Comparison of ENCODE assay signal across 10 cellular contexts in the genomic region with DNA sequence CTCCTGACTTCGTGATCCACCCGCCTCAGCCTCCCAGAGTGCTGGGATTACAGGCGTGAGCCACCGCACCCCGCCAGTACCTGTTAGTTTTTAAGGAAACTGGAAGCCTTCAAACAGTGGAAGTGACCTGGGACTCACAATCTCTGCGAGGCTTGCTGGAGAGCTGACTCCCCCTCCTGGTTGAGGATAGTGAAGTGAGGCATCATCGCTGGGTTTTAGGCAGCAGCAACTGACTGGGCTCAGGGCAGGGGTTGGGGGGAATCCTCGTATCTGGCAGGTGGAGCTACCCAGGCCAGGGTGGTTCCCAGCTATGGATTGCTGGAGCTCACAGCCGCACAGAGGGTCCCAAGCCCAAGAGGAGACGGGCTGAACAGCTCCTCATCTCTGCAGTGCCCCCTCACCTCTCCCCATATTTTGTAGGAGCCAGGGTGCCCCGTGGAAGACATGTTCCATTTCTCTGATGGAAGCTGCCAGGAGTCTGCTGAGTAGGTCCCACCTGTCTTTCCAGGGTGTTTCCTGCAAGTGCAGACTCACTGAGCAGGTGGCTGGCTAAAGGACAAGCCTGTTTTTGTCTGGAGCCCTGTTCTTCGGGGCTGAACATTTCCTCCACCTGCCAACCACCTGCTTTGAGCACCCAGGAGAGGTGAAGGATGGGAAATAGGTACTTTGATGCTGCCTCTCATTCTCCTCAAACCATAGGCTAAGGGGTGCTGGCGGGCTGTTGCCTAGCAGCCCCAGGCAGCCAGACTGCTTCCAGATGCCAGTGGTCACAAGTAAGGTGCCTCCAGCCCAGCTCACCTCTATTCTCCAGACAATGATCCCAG. TPM values are rescaled to one million over a fixed set of nuclear protein-coding genes. Genes with fewer than 3 reads are reported as not detected.
DNase-seq lines count a peak whose midpoint lies in the region; ATAC-seq and TF ChIP-seq lines count a peak whose summit lies in the region.
"Had no signal": no experiment of that assay in that cellular context is flagged by ENCODE, and none has a peak within 500 bp of the region (broad histone marks: within the 10 kb centered on the region; RNA-seq: fewer than 3 reads in every experiment).

No MANE protein-coding gene starts in this region.

- no peaks in the 10 kb centered on the region for H3K36me3 Mint-ChIP-seq in neural crest cell (ENCODE audit: low read depth)

- no peak overlapping the region for H3K4me3 ChIP-seq in astrocyte of the spinal cord (ENCODE audit: low read depth, low read length)

- in situ Hi-C loops in astrocyte of the spinal cord (cut with HindIII; ENCODE audit: low sequenced_read_pairs), result no loop called here

- no peak overlapping the region for H3K4me3 Mint-ChIP-seq in neural crest cell
- H3K4me3 Mint-ChIP-seq: nephron had no signal

- peak overlapping the region; percentile 27 for H3K27ac Mint-ChIP-seq in neural crest cell (ENCODE audit: unreplicated experiment)

- peak; percentile 49 for DNase-seq in NCI-H748 (lab: John Stamatoyannopoulos, UW; ENCODE audit: unreplicated experiment)
- no peak for DNase-seq in NCI-H748 treated with DMSO at 0.1 percent for 48 hours (lab: John Stamatoyannopoulos, UW)
- peak; percentile 49 to 72 for DNase-seq in NCI-H187 (lab: John Stamatoyannopoulos, UW)
- DNase-seq in astrocyte of the spinal cord (ENCODE audit: low read depth, low spot score), result no peak
- no peak for DNase-seq in neural crest cell (ENCODE audit: low read depth, low spot score)
- no peak for DNase-seq in Kasumi-1 (lab: John Stamatoyannopoulos, UW)
- no peak for DNase-seq in SKM-1 (lab: John Stamatoyannopoulos, UW; ENCODE audit: unreplicated experiment)
- DNase-seq: activated CD8-positive, alpha-beta memory T cell treated with anti-CD3 and anti-CD28 coated beads, Interleukin-2, amount 50 U/mL, for 4 hours had no signal

- TF ChIP-seq CTCF in astrocyte of the spinal cord (IDR thresholded peaks at IDR 0.05; ENCODE audit: low read depth, low read length), result peak; percentile 26
- no peak for TF ChIP-seq CTCF in neural crest cell (conservative IDR thresholded peaks at IDR 0.05)

- no peaks in the 10 kb centered on the region for H3K27me3 Mint-ChIP-seq in neural crest cell (ENCODE audit: low read depth)

- H3K9me3 Mint-ChIP-seq in neural crest cell, result no peaks in the 10 kb centered on the region
- H3K9me3 Mint-ChIP-seq: nephron had no signal

- ATAC-seq in GM18498 (IDR thresholded peaks at IDR 0.05; ENCODE audit: unreplicated experiment), result no peak

- no peaks in the 10 kb centered on the region for H3K4me1 Mint-ChIP-seq in neural crest cell

RNA-seq across cellular contexts. Expression of a gene that starts 3.1 kb away (rescaled TPM):
- 1.6 and 1.7 TPM in 2 replicates for total RNA-seq in neural crest cell

RNA-seq across cellular contexts. Expression of a gene that starts 31.1 kb away (rescaled TPM):
- 83.2 and 83.4 TPM in 2 replicates for total RNA-seq in neural crest cell

RNA-seq across cellular contexts. Expression of a gene that starts 32.8 kb away (rescaled TPM):
- 31.7 and 32.3 TPM in 2 replicates for total RNA-seq in neural crest cell

RNA-seq across cellular contexts. Expression of a gene that starts 43.0 kb away (rescaled TPM):
- total RNA-seq in neural crest cell, result 4.5 and 5.6 TPM in 2 replicates

RNA-seq across cellular contexts. Expression of a gene that starts 43.5 kb away (rescaled TPM):
- total RNA-seq in neural crest cell, result 37.8 and 40.5 TPM in 2 replicates

Comparison
In these comparisons a context has a peak if more than half of its experiments do, and no peak if none do; other contexts are left out.
1. DNase-seq: peak in NCI-H748 (single experiment) and NCI-H187 (2 of 2); none in NCI-H748 treated with DMSO at 0.1 percent for 48 hours (single experiment), astrocyte of the spinal cord (single experiment), neural crest cell (single experiment), Kasumi-1 (0 of 2) and SKM-1 (single experiment).